25 cellular contexts compared by ENCODE assay signal in genomic region chr5:31156761-31157160, GRCh38. TPM values are rescaled to one million over a fixed set of nuclear protein-coding genes. Genes with fewer than 3 reads are reported as not detected.
"Had no signal": no experiment of that assay in that cellular context is flagged by ENCODE, and none has a peak within 500 bp of the region (broad histone marks: within the 10 kb centered on the region; RNA-seq: fewer than 3 reads in every experiment).

No MANE protein-coding gene starts in this region.

- H3K9me3 Mint-ChIP-seq: nephron progenitor cell; neural progenitor cell; stimulated activated naive B cell treated with anti-CD40 and anti-IgM and Interleukin-4, amounts not matched to agents 10 μg/mL and 1 μg/mL and 100 μg/mL, for 72 hours had no signal

- ATAC-seq: naive thymus-derived CD8-positive, alpha-beta T cell; natural killer cell treated with Interleukin-12 subunit alpha and Interleukin-12 subunit beta and Interleukin-15 and Interleukin-18, amount 100 ng/mL, for 72 hours; right cardiac atrium; right lobe of liver; stimulated activated effector memory CD8-positive, alpha-beta T cell treated with anti-CD3 and anti-CD28 coated beads, Interleukin-12 subunit alpha, Interleukin-12 subunit beta, amount 100 ng/mL, for 72 hours; stimulated activated naive B cell treated with anti-CD40 and anti-IgM and Interleukin-4, amounts not matched to agents 10 μg/mL and 1 μg/mL and 100 μg/mL, for 72 hours; upper lobe of right lung had no signal

- H3K36me3 Mint-ChIP-seq: naive B cell; naive thymus-derived CD8-positive, alpha-beta T cell; natural killer cell treated with Interleukin-12 subunit alpha and Interleukin-12 subunit beta and Interleukin-15 and Interleukin-18, amount 100 ng/mL, for 72 hours; neural progenitor cell; stimulated activated effector memory CD8-positive, alpha-beta T cell treated with anti-CD3 and anti-CD28 coated beads, Interleukin-12 subunit alpha, Interleukin-12 subunit beta, amount 100 ng/mL, for 72 hours; stimulated activated naive B cell treated with anti-CD40 and anti-IgM and Interleukin-4, amounts not matched to agents 10 μg/mL and 1 μg/mL and 100 μg/mL, for 72 hours had no signal

- H3K27me3 Mint-ChIP-seq: naive B cell; natural killer cell treated with Interleukin-12 subunit alpha and Interleukin-12 subunit beta and Interleukin-15 and Interleukin-18, amount 100 ng/mL, for 72 hours; stimulated activated naive B cell treated with anti-CD40 and anti-IgM and Interleukin-4, amounts not matched to agents 10 μg/mL and 1 μg/mL and 100 μg/mL, for 72 hours; stimulated activated naive CD8-positive, alpha-beta T cell treated with anti-CD3 and anti-CD28 coated beads, Interleukin-15, Interleukin-2, amounts not matched to agents 100 ng/mL and 50 ng/mL, for 24 hours had no signal

- H3K4me3 Mint-ChIP-seq: naive B cell; naive thymus-derived CD8-positive, alpha-beta T cell; natural killer cell treated with Interleukin-12 subunit alpha and Interleukin-12 subunit beta and Interleukin-15 and Interleukin-18, amount 100 ng/mL, for 72 hours; nephron progenitor cell; neural progenitor cell; stimulated activated effector memory CD8-positive, alpha-beta T cell treated with anti-CD3 and anti-CD28 coated beads, Interleukin-12 subunit alpha, Interleukin-12 subunit beta, amount 100 ng/mL, for 72 hours; stimulated activated naive B cell treated with anti-CD40 and anti-IgM and Interleukin-4, amounts not matched to agents 10 μg/mL and 1 μg/mL and 100 μg/mL, for 72 hours; stimulated activated naive CD8-positive, alpha-beta T cell treated with anti-CD3 and anti-CD28 coated beads, Interleukin-15, Interleukin-2, amounts not matched to agents 100 ng/mL and 50 ng/mL, for 24 hours had no signal

- DNase-seq: naive B cell; naive thymus-derived CD8-positive, alpha-beta T cell; nephron progenitor cell; occipital lobe; ovary; right cardiac atrium; right lobe of liver; sigmoid colon; small intestine; stimulated activated CD4-positive, alpha-beta T cell treated with anti-CD3 and anti-CD28 coated beads, Interleukin-15, amount 100 ng/mL, for 24 hours; stimulated activated CD4-positive, alpha-beta T cell treated with anti-CD3 and anti-CD28 coated beads, Interleukin-2, amount 100 ng/mL, for 24 hours; stimulated activated CD4-positive, alpha-beta T cell treated with anti-CD3 and anti-CD28 coated beads, Interleukin-2, amount 100 ng/mL, for 48 hours; stimulated activated CD4-positive, alpha-beta T cell treated with anti-CD3 and anti-CD28 coated beads, Interleukin-4, amount 100 ng/mL, for 24 hours; stimulated activated naive B cell treated with anti-CD40 and anti-IgM and Interleukin-4, amounts not matched to agents 10 μg/mL and 1 μg/mL and 100 μg/mL, for 72 hours; stimulated activated naive CD4-positive, alpha-beta T cell treated with Interleukin-2 at 50 U/mL for 16 hours; stomach; thyroid gland; trophoblast cell; upper lobe of right lung; uterus had no signal

- H3K27ac Mint-ChIP-seq: naive B cell; naive thymus-derived CD8-positive, alpha-beta T cell; natural killer cell treated with Interleukin-12 subunit alpha and Interleukin-12 subunit beta and Interleukin-15 and Interleukin-18, amount 100 ng/mL, for 72 hours; nephron progenitor cell; neural progenitor cell; stimulated activated effector memory CD8-positive, alpha-beta T cell treated with anti-CD3 and anti-CD28 coated beads, Interleukin-12 subunit alpha, Interleukin-12 subunit beta, amount 100 ng/mL, for 72 hours; stimulated activated naive B cell treated with anti-CD40 and anti-IgM and Interleukin-4, amounts not matched to agents 10 μg/mL and 1 μg/mL and 100 μg/mL, for 72 hours; stimulated activated naive CD8-positive, alpha-beta T cell treated with anti-CD3 and anti-CD28 coated beads, Interleukin-15, Interleukin-2, amounts not matched to agents 100 ng/mL and 50 ng/mL, for 24 hours had no signal

- H3K4me1 Mint-ChIP-seq: naive B cell; naive thymus-derived CD8-positive, alpha-beta T cell; stimulated activated effector memory CD8-positive, alpha-beta T cell treated with anti-CD3 and anti-CD28 coated beads, Interleukin-12 subunit alpha, Interleukin-12 subunit beta, amount 100 ng/mL, for 72 hours; stimulated activated naive B cell treated with anti-CD40 and anti-IgM and Interleukin-4, amounts not matched to agents 10 μg/mL and 1 μg/mL and 100 μg/mL, for 72 hours had no signal

RNA-seq across cellular contexts. Expression of gene CDH6, which starts 36.7 kb away (rescaled TPM):
- total RNA-seq: myocyte; naive thymus-derived CD8-positive, alpha-beta T cell; natural killer cell treated with Interleukin-12 subunit alpha and Interleukin-12 subunit beta and Interleukin-15 and Interleukin-18, amount 100 ng/mL, for 72 hours had no signal
